10 cellular contexts compared by ENCODE assay signal in the genomic region with DNA sequence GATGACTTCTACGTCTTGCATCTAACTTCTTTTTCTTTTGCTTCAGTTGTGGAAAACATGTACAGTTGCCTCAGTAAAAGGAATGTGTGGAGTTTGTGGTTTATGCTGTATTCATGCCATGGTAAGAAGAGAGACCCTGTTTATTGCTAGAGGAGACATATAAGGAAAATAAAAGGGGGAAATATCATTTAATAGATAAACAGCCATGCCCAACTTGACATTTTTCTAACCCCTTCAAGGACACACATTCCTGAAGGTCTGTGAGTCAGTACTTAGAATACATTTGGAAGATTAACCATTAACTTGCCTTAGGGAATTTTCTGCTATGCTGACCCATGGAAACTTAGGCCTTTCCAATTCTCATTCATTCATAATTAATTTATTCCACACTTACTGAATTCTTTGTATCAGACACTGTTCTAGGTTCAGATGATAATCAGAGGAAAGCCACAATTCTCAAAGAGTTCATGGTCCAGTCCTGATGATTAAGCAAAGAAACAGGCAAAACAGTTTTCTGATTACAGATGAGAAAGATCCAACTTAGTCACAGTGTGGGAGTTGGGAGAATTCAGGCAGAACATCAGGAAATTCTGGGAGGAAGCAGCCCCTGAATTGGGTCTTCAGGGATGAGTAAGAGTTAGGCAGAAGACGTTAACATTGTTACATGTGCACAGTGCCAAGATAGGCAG.
DNase-seq lines count a peak whose midpoint lies in the region; ATAC-seq and TF ChIP-seq lines count a peak whose summit lies in the region.
"Had no signal": no experiment of that assay in that cellular context is flagged by ENCODE, and none has a peak within 500 bp of the region (broad histone marks: within the 10 kb centered on the region; RNA-seq: fewer than 3 reads in every experiment).

No MANE protein-coding gene starts in this region.

- intact Hi-C loops in Panc1 (cut with micrococcal nuclease; ENCODE audit: unreplicated experiment), result no loop called here

- no peaks in the 10 kb centered on the region for H3K27me3 ChIP-seq in BJ (ENCODE audit: control insufficient read depth, insufficient read depth, low read length)
- H3K27me3 ChIP-seq in Panc1 (ENCODE audit: control insufficient read depth, insufficient read depth, low read length), result no peaks in the 10 kb centered on the region

- H3K27ac Mint-ChIP-seq in nephron progenitor cell, result peak overlapping the region; percentile 4

- H3K36me3 ChIP-seq in BJ (ENCODE audit: control insufficient read depth, insufficient read depth, low read length) (no peaks in the 10 kb centered on the region), Panc1 (ENCODE audit: control insufficient read depth, insufficient read depth, low read length) (no peaks in the 10 kb centered on the region)

- H3K27ac ChIP-seq in Panc1 (ENCODE audit: low read length), result peak overlapping the region; percentile 62

- peaks cover 6% of the 10 kb centered on the region for H3K36me3 Mint-ChIP-seq in nephron progenitor cell (ENCODE audit: low read depth)

- H3K4me1 ChIP-seq in Panc1 (ENCODE audit: control insufficient read depth, insufficient read depth, low read length), result 0 out of 2 replicates have a peak, but pooled peaks cover 3% of the 10 kb centered on the region

- no peak overlapping the region for H3K4me3 Mint-ChIP-seq in nephron progenitor cell

- peaks cover 16% of the 10 kb centered on the region for H3K4me1 Mint-ChIP-seq in nephron progenitor cell

- BruUV-seq in Panc1 (replicated peaks; lab: Mats Ljungman, UMichigan), result no TSS peak

- H3K4me3 ChIP-seq in BJ (ENCODE audit: low read depth, low read length) (no peak overlapping the region), Panc1 (ENCODE audit: low read depth in 2 of 2, low read length in 2 of 2) (no peak overlapping the region), epithelial cell of esophagus (ENCODE audit: low read length) (no peak overlapping the region)

- ATAC-seq in Panc1, result peak; percentile 76
- ATAC-seq in GM18907 (IDR thresholded peaks at IDR 0.05; ENCODE audit: unreplicated experiment), result no peak
- ATAC-seq in GM19328 (IDR thresholded peaks at IDR 0.05; ENCODE audit: unreplicated experiment), result no peak

- in situ Hi-C loops in Panc1 (cut with HindIII; ENCODE audit: low pct_unique_long_range_greater_than_20kb, low sequenced_read_pairs), result no loop called here

- TF ChIP-seq CTCF in BJ (IDR thresholded peaks at IDR 0.05; ENCODE audit: insufficient read depth, low read depth, low read length) (no peak), Panc1 (IDR thresholded peaks at IDR 0.05) (no peak), epithelial cell of esophagus (IDR thresholded peaks at IDR 0.05; ENCODE audit: insufficient read depth, low read depth, low read length, missing control alignments) (no peak), nephron progenitor cell (IDR thresholded peaks at IDR 0.05) (no peak)

- no peaks in the 10 kb centered on the region for H3K9me3 ChIP-seq in Panc1 (ENCODE audit: control insufficient read depth, insufficient read depth, low read depth, low read length)

- DNase-seq in BJ (ENCODE audit: low read depth) (peak; percentile 87), Panc1 (ENCODE audit: low read depth, low spot score) (no peak), epithelial cell of esophagus (ENCODE audit: low read depth) (peak; percentile 57), nephron progenitor cell (no peak), NCI-H1092 (lab: John Stamatoyannopoulos, UW) (no peak), activated gamma-delta T cell treated with Interleukin-2 at 50 U/mL for 16 hours (no peak)
- DNase-seq: GOT3, NCI-H1930 had no signal

- POLR2A ChIA-PET in BJ (lab: Charles Lee), result interaction anchor here (0.6 to 1.0 kb wide), 5 partner anchors 10 to 354 kb away, joined by 3 to 14 read pairs (median 3); no protein-coding TSS in a partner anchor
- POLR2A ChIA-PET in Panc1 (lab: Charles Lee), result interaction anchor here (0.6 kb wide), 1 partner anchor 80 kb away, joined by 6 read pairs; no protein-coding TSS in a partner anchor

- CTCF ChIA-PET in BJ (lab: Yijun Ruan, JAX), result interaction anchor here (1.0 kb wide), 1 partner anchor 27 kb away, joined by 3 read pairs; no protein-coding TSS in a partner anchor
- CTCF ChIA-PET in Panc1 (lab: Charles Lee), result no interaction called here

- H3K9me3 Mint-ChIP-seq in nephron progenitor cell, result peaks cover 21% of the 10 kb centered on the region

- H3K27me3 Mint-ChIP-seq in nephron progenitor cell (ENCODE audit: low read depth, poor library complexity), result peaks cover 2% of the 10 kb centered on the region

Comparison
In these comparisons a context has a peak if more than half of its experiments do, and no peak if none do; other contexts are left out.
1. DNase-seq: peak in BJ (single experiment) and epithelial cell of esophagus (single experiment); none in Panc1 (single experiment), nephron progenitor cell (single experiment), NCI-H1092 (single experiment) and activated gamma-delta T cell treated with Interleukin-2 at 50 U/mL for 16 hours (single experiment).